16 cellular contexts compared by ENCODE assay signal in genomic region chr1:81296584-81296983, GRCh38.
"Had no signal": no experiment of that assay in that cellular context is flagged by ENCODE, and none has a peak within 500 bp of the region (broad histone marks: within the 10 kb centered on the region; RNA-seq: fewer than 3 reads in every experiment).

No MANE protein-coding gene starts in this region.

- H3K4me3 ChIP-seq: ascending aorta, cardiac muscle cell, right atrium auricular region, skin epidermis, testis, upper lobe of left lung had no signal

- ATAC-seq: activated CD4-positive, CD25-positive, alpha-beta regulatory T cell treated with anti-CD3 and anti-CD28 coated beads, Interleukin-2, amount 50 U/mL, for 24 hours; natural killer cell treated with Interleukin-12 subunit alpha and Interleukin-12 subunit beta and Interleukin-15 and Interleukin-18, amount 100 ng/mL, for 72 hours; stimulated activated naive CD8-positive, alpha-beta T cell treated with anti-CD3 and anti-CD28 coated beads, Interleukin-15, Interleukin-2, amounts not matched to agents 100 U/mL and 50 U/mL, for 24 hours had no signal

- DNase-seq: activated CD4-positive, alpha-beta T cell treated with anti-CD3 and anti-CD28 coated beads, Interleukin-2, amount 50 U/mL, for 1 hour; activated CD8-positive, alpha-beta memory T cell treated with anti-CD3 and anti-CD28 coated beads for 24 hours; activated naive CD4-positive, alpha-beta T cell; activated naive CD8-positive, alpha-beta T cell treated with anti-CD3 and anti-CD28 coated beads, Interleukin-2, amount 10 ng/mL, durations not matched to agents 7 days and 5 days; head of caudate nucleus; immature natural killer cell; mesenchymal stem cell; stimulated activated naive CD8-positive, alpha-beta T cell treated with anti-CD3 and anti-CD28 coated beads, Interleukin-15, Interleukin-2, amounts not matched to agents 100 U/mL and 50 U/mL, for 24 hours; testis; upper lobe of left lung had no signal
